Comparison of ENCODE assay signal across 17 cellular contexts in genomic region chr2:172403881-172404470, GRCh38. TPM values are rescaled to one million over a fixed set of nuclear protein-coding genes. Genes with fewer than 3 reads are reported as not detected.
DNase-seq lines count a peak whose midpoint lies in the region; ATAC-seq and TF ChIP-seq lines count a peak whose summit lies in the region.
"Had no signal": no experiment of that assay in that cellular context is flagged by ENCODE, and none has a peak within 500 bp of the region (broad histone marks: within the 10 kb centered on the region; RNA-seq: fewer than 3 reads in every experiment).

No MANE protein-coding gene starts in this region.

- no peak overlapping the region for H3K9ac ChIP-seq in subcutaneous abdominal adipose tissue (ENCODE audit: low read length in 5 of 5)

- DNase-seq in heart right ventricle, result no peak
- DNase-seq in Right ventricle myocardium inferior (ENCODE audit: missing footprints), result no peak
- no peak for DNase-seq in RWPE1 (ENCODE audit: low spot score)
- DNase-seq in foreskin keratinocyte, result no peak
- DNase-seq in T-helper 2 cell treated with Interferon-gamma antibody and Interleukin-4, amounts not matched to agents 5 μg/mL and 100 μg/mL, for 36 hours (ENCODE audit: low spot score), result no peak
- DNase-seq in NCI-H510A (lab: John Stamatoyannopoulos, UW), result no peak
- DNase-seq in hepatic stellate cell (ENCODE audit: low spot score), result no peak
- DNase-seq: HCEC 1CT; IMR-90; Kasumi-1; NCI-H1417 treated with DMSO at 0.1 percent for 48 hours; NCI-H2081 treated with DMSO at 0.1 percent for 48 hours; NCI-H510A treated with DMSO at 0.1 percent for 48 hours; NK-92 treated with Interleukin-12 subunit alpha and Interleukin-12 subunit beta, amount 100 ng/mL, for 24 hours had no signal

- H3K4me3 ChIP-seq in heart right ventricle (no peak overlapping the region), subcutaneous abdominal adipose tissue (ENCODE audit: low read depth in 1 of 5, low read length in 5 of 5) (no peak overlapping the region)
- H3K4me3 ChIP-seq: A549 had no signal

- H3K27me3 Mint-ChIP-seq in T-helper 2 cell treated with Interferon-gamma antibody and Interleukin-4, amounts not matched to agents 5 μg/mL and 100 μg/mL, for 36 hours (ENCODE audit: low read depth), result peaks cover 12% of the 10 kb centered on the region

- TF ChIP-seq CTCF in heart right ventricle (IDR thresholded peaks at IDR 0.05) (no peak), RWPE1 (conservative IDR thresholded peaks at IDR 0.05; ENCODE audit: low read depth) (no peak), foreskin keratinocyte (conservative IDR thresholded peaks at IDR 0.05) (no peak)

- no peak overlapping the region for H3K27ac Mint-ChIP-seq in T-helper 2 cell treated with Interferon-gamma antibody and Interleukin-4, amounts not matched to agents 5 μg/mL and 100 μg/mL, for 36 hours

- WGBS in heart right ventricle, 2 donors, result 67 to 75% methylated on average over 5 of the region's 5 CpGs

- H3K27ac ChIP-seq in heart right ventricle, result peak overlapping the region; percentile 52 to 73 (median 63)
- H3K27ac ChIP-seq in RWPE1, result peak overlapping the region; percentile 70
- peak overlapping the region; percentile 58 for H3K27ac ChIP-seq in foreskin keratinocyte
- H3K27ac ChIP-seq in subcutaneous abdominal adipose tissue (ENCODE audit: low read depth, low read length), result peak overlapping the region; percentile 28
- H3K27ac ChIP-seq: A549, C4-2B had no signal

- H3K36me3 ChIP-seq in heart right ventricle (no peaks in the 10 kb centered on the region), subcutaneous abdominal adipose tissue (ENCODE audit: control insufficient read depth in 5 of 5, insufficient read depth in 5 of 5, low read length in 5 of 5) (no peaks in the 10 kb centered on the region)

- POLR2A ChIA-PET in RWPE1 (lab: Yijun Ruan, JAX; ENCODE audit: low non-redundant PET), result no interaction called here

- no peaks in the 10 kb centered on the region for H3K36me3 Mint-ChIP-seq in T-helper 2 cell treated with Interferon-gamma antibody and Interleukin-4, amounts not matched to agents 5 μg/mL and 100 μg/mL, for 36 hours (ENCODE audit: low read depth)

- CTCF ChIA-PET in RWPE1 (lab: Yijun Ruan, JAX), result interaction anchor here (0.5 to 0.8 kb wide), 2 partner anchors 24 to 231 kb away, joined by 3 read pairs; partner anchors contain the start of gene ITGA6

- no peaks in the 10 kb centered on the region for H3K4me1 Mint-ChIP-seq in T-helper 2 cell treated with Interferon-gamma antibody and Interleukin-4, amounts not matched to agents 5 μg/mL and 100 μg/mL, for 36 hours (ENCODE audit: low read depth)

- H3K9me3 ChIP-seq in heart right ventricle (no peaks in the 10 kb centered on the region), subcutaneous abdominal adipose tissue (ENCODE audit: control insufficient read depth in 5 of 5, low read length in 5 of 5) (no peaks in the 10 kb centered on the region)
- H3K9me3 ChIP-seq: A549 had no signal

- ATAC-seq in heart right ventricle (peak in 7 of 8 donors; percentile 43 to 82 (median 65)), Right ventricle myocardium inferior (no peak), foreskin keratinocyte (no peak)
- ATAC-seq: A549 had no signal

- H3K27me3 ChIP-seq in heart right ventricle (no peaks in the 10 kb centered on the region), foreskin keratinocyte (no peaks in the 10 kb centered on the region), subcutaneous abdominal adipose tissue (ENCODE audit: control insufficient read depth in 5 of 5, insufficient read depth in 4 of 5, low read length in 5 of 5) (no peaks in the 10 kb centered on the region)

- H3K4me1 ChIP-seq in heart right ventricle, result peaks cover 0 to 47% (median 15%) of the 10 kb centered on the region in 9 donors
- H3K4me1 ChIP-seq in foreskin keratinocyte, result peaks cover 46% of the 10 kb centered on the region
- peaks cover 0 to 41% (median 8%) of the 10 kb centered on the region in 5 donors for H3K4me1 ChIP-seq in subcutaneous abdominal adipose tissue (ENCODE audit: control insufficient read depth in 5 of 5, insufficient read depth in 5 of 5, low read length in 5 of 5)
- H3K4me1 ChIP-seq: A549 had no signal

- intact Hi-C loops in heart right ventricle (cut with DNase I) (loop anchor here in 2 of 10 donors (5.0 kb wide), 2 partner anchors 47 to 172 kb away; no protein-coding TSS in a partner anchor), Right ventricle myocardium inferior (cut with DNase I) (no loop called here)

- H3K9me3 Mint-ChIP-seq in T-helper 2 cell treated with Interferon-gamma antibody and Interleukin-4, amounts not matched to agents 5 μg/mL and 100 μg/mL, for 36 hours, result no peaks in the 10 kb centered on the region

- H3K4me3 Mint-ChIP-seq in T-helper 2 cell treated with Interferon-gamma antibody and Interleukin-4, amounts not matched to agents 5 μg/mL and 100 μg/mL, for 36 hours, result no peak overlapping the region

RNA-seq across cellular contexts. Expression of gene ITGA6, which starts 23.4 kb away (rescaled TPM):
- 10 to 100 TPM; 36.0 to 68.3 (median 46.8) TPM for total RNA-seq in heart right ventricle
- polyA plus RNA-seq in heart right ventricle, result 10 to 100 TPM; 22.1 to 23.9 TPM
- total RNA-seq in Right ventricle myocardium inferior, result 44.7 TPM
- total RNA-seq in foreskin keratinocyte, result 815 and 842 TPM in 2 replicates
- 168 and 201 TPM in 2 replicates for polyA plus RNA-seq in foreskin keratinocyte

Comparison
In these comparisons a context has a peak if more than half of its experiments do, and no peak if none do; other contexts are left out.
1. ATAC-seq: peak in heart right ventricle (7 of 8); none in Right ventricle myocardium inferior (single experiment) and foreskin keratinocyte (single experiment).
2. RNA of gene ITGA6, which starts 23.4 kb away (total RNA-seq): 815 to 842 TPM in foreskin keratinocyte; 36.0 to 68.3 TPM in heart right ventricle and 44.7 TPM in Right ventricle myocardium inferior (single experiment); every median in the first group is over 10 times any median in the second.
3. Peak in every context shown above with its lines, with median percentiles within 50 percentile points of each other: H3K27ac ChIP-seq.